ENCODE assay signal across 3 cellular contexts in genomic region chr5:104800440-104801048, GRCh38.
TF ChIP-seq lines count a peak whose summit lies in the region.

No MANE protein-coding gene starts in this region.

TF ChIP-seq in SK-N-SH, 30 proteins besides CTCF, POLR2A, EP300 and RAD21:
- TF ChIP-seq USF2 (IDR thresholded peaks at IDR 0.05; ENCODE audit: borderline replicate concordance, low read depth, low read length) (no peak), GABPA (IDR thresholded peaks at IDR 0.05; ENCODE audit: low read depth) (no peak), EZH2phosphoT487 (IDR thresholded peaks at IDR 0.05; ENCODE audit: borderline replicate concordance, low read depth) (no peak), TAF1 (IDR thresholded peaks at IDR 0.05; ENCODE audit: borderline replicate concordance, low read depth, low read length) (no peak), RCOR1 (IDR thresholded peaks at IDR 0.05; ENCODE audit: low read length) (no peak), ZBTB33 (IDR thresholded peaks at IDR 0.05; ENCODE audit: borderline replicate concordance, low read depth) (no peak), FOSL2 (IDR thresholded peaks at IDR 0.05; ENCODE audit: borderline replicate concordance, low read depth) (no peak), POLR2AphosphoS5 (IDR thresholded peaks at IDR 0.05; ENCODE audit: low read depth, low read length) (no peak), TCF12 (IDR thresholded peaks at IDR 0.05) (no peak)
- TF ChIP-seq, protein P1, sequence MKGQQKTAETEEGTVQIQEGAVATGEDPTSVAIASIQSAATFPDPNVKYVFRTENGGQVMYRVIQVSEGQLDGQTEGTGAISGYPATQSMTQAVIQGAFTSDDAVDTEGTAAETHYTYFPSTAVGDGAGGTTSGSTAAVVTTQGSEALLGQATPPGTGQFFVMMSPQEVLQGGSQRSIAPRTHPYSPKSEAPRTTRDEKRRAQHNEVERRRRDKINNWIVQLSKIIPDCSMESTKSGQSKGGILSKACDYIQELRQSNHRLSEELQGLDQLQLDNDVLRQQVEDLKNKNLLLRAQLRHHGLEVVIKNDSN (IDR thresholded peaks at IDR 0.05; ENCODE audit: borderline replicate concordance, low read depth) = no peak

TF ChIP-seq in SK-N-SH treated with all-trans-retinoic acid at 6 μM for 48 hours, 23 proteins besides CTCF, POLR2A, EP300 and RAD21:
- no peak for TF ChIP-seq PATZ1 (CRISPR knock-in tag; IDR thresholded peaks at IDR 0.05; ENCODE audit: borderline replicate concordance)

TF ChIP-seq in H1, 55 proteins besides CTCF, POLR2A, EP300 and RAD21 (continued from another document):
- TF ChIP-seq KDM4A (IDR thresholded peaks at IDR 0.05; ENCODE audit: low read depth, low read length, severe bottlenecking) (no peak), GTF2F1 (IDR thresholded peaks at IDR 0.05; ENCODE audit: borderline replicate concordance, low read depth, low read length) (no peak), BCL11A (IDR thresholded peaks at IDR 0.05; ENCODE audit: low read depth in 2 of 2, low read length in 2 of 2) (no peak), SIN3A (conservative IDR thresholded peaks at IDR 0.05 in 1 of 2, IDR thresholded peaks at IDR 0.05 in 1 of 2; ENCODE audit: low read depth in 1 of 2, low read length in 2 of 2) (no peak), CEBPB (IDR thresholded peaks at IDR 0.05; ENCODE audit: low read depth, low read length) (peak; percentile 96), MAX (IDR thresholded peaks at IDR 0.05) (peak; percentile 46; the same call in 1 of the 2 replicates), SP4 (IDR thresholded peaks at IDR 0.05; ENCODE audit: low read length) (no peak), GABPA (IDR thresholded peaks at IDR 0.05; ENCODE audit: borderline replicate concordance, insufficient read depth, low read length) (no peak), TBP (IDR thresholded peaks at IDR 0.05; ENCODE audit: low read depth, low read length) (no peak), SP2 (IDR thresholded peaks at IDR 0.05; ENCODE audit: low read length) (no peak), POU5F1 (IDR thresholded peaks at IDR 0.05; ENCODE audit: low read depth, low read length) (no peak), PHF8 (conservative IDR thresholded peaks at IDR 0.05; ENCODE audit: low read depth, low read length) (no peak), JUN (IDR thresholded peaks at IDR 0.05; ENCODE audit: low read depth, low read length) (no peak), ZNF274 (IDR thresholded peaks at IDR 0.05; ENCODE audit: borderline replicate concordance, extremely low read depth, low read length) (no peak), CTBP2 (IDR thresholded peaks at IDR 0.05; ENCODE audit: borderline replicate concordance, insufficient read depth, insufficient read length, low read length) (no peak)
